In genomic region chr4:10655968-10656367, GRCh38 we compare ENCODE assay signal across 11 cellular contexts. TPM values are rescaled to one million over a fixed set of nuclear protein-coding genes. Genes with fewer than 3 reads are reported as not detected.
DNase-seq lines count a peak whose midpoint lies in the region; FAIRE-seq and TF ChIP-seq lines count a peak whose summit lies in the region.
"Had no signal": no experiment of that assay in that cellular context is flagged by ENCODE, and none has a peak within 500 bp of the region (broad histone marks: within the 10 kb centered on the region; RNA-seq: fewer than 3 reads in every experiment).

No MANE protein-coding gene starts in this region.

- no peaks in the 10 kb centered on the region for H3K36me3 ChIP-seq in CD8-positive, alpha-beta memory T cell (ENCODE audit: insufficient read depth, low read length)

- POLR2A ChIA-PET in CD8-positive, alpha-beta memory T cell (lab: Charles Lee): no interaction called here

- DNase-seq in EH (ENCODE audit: low read depth) (peak; percentile 59), HTR-8/SVneo (ENCODE audit: insufficient read length, low spot score) (peak; percentile 6), astrocyte of the cerebellum (ENCODE audit: low read depth) (peak; percentile 46), myocyte (ENCODE audit: low read depth) (peak; percentile 12), pons (ENCODE audit: low spot score) (no peak), DMS 273 (lab: John Stamatoyannopoulos, UW; ENCODE audit: unreplicated experiment) (no peak)
- no peak for DNase-seq in CD8-positive, alpha-beta memory T cell
- DNase-seq: cortex of kidney; stimulated activated CD4-positive, alpha-beta T cell treated with anti-CD3 and anti-CD28 coated beads, Interleukin-15, amount 100 ng/mL, for 24 hours had no signal

- FAIRE-seq in HTR-8/SVneo (lab: Jason Lieb, UNC): no peak
- FAIRE-seq: G401.6, HepG2 had no signal

- H3K36me3 Mint-ChIP-seq in CD8-positive, alpha-beta memory T cell: no peaks in the 10 kb centered on the region

- H3K4me1 Mint-ChIP-seq in CD8-positive, alpha-beta memory T cell: peaks cover 4 to 30% (median 9%) of the 10 kb centered on the region in 3 donors

- peaks cover 0 to 7% (median 0%) of the 10 kb centered on the region in 5 donors for H3K9me3 Mint-ChIP-seq in CD8-positive, alpha-beta memory T cell

- no peaks in the 10 kb centered on the region for H3K27me3 ChIP-seq in CD8-positive, alpha-beta memory T cell (ENCODE audit: insufficient read depth, low read length, poor library complexity, severe bottlenecking)

- in situ Hi-C loops in astrocyte of the cerebellum (cut with HindIII; ENCODE audit: low sequenced_read_pairs): no loop called here

- H3K9me3 ChIP-seq in CD8-positive, alpha-beta memory T cell (ENCODE audit: low read length): no peaks in the 10 kb centered on the region

- peaks cover 0 to 5% of the 10 kb centered on the region in 2 donors for H3K27me3 Mint-ChIP-seq in CD8-positive, alpha-beta memory T cell

- H3K4me1 ChIP-seq in CD8-positive, alpha-beta memory T cell (ENCODE audit: insufficient read depth, low read length): no peaks in the 10 kb centered on the region

- TF ChIP-seq CTCF in astrocyte of the cerebellum (IDR thresholded peaks at IDR 0.05; ENCODE audit: low read depth, low read length, missing control alignments): no peak

- no peak overlapping the region for H3K27ac ChIP-seq in CD8-positive, alpha-beta memory T cell (ENCODE audit: low read depth, low read length)

- H3K4me3 ChIP-seq in astrocyte of the cerebellum (ENCODE audit: low read depth, low read length): no peak overlapping the region
- H3K4me3 ChIP-seq in CD8-positive, alpha-beta memory T cell (ENCODE audit: low read length): no peak overlapping the region

- no peak overlapping the region for H3K27ac Mint-ChIP-seq in CD8-positive, alpha-beta memory T cell

- CTCF ChIA-PET in CD8-positive, alpha-beta memory T cell (lab: Charles Lee): no interaction called here

- H3K4me3 Mint-ChIP-seq in CD8-positive, alpha-beta memory T cell: peak overlapping the region in 1 of 7 donors; percentile 23

RNA-seq across cellular contexts. Expression of gene CLNK, which starts 28.6 kb away (rescaled TPM):
- total RNA-seq in myocyte: not detected in 2 replicates
- polyA plus RNA-seq in myocyte (2012): not detected
- under 1 TPM; 0.11 to 0.31 TPM for total RNA-seq in CD8-positive, alpha-beta memory T cell
- polyA plus RNA-seq in CD8-positive, alpha-beta memory T cell: not detected
- total RNA-seq: HepG2 had no signal
- polyA plus RNA-seq: HepG2 had no signal

Comparison
In these comparisons a context has a peak if more than half of its experiments do, and no peak if none do; other contexts are left out.
1. DNase-seq: peak in EH (single experiment), HTR-8/SVneo (single experiment), astrocyte of the cerebellum (single experiment) and myocyte (single experiment); none in CD8-positive, alpha-beta memory T cell (0 of 5), pons (single experiment) and DMS 273 (single experiment).